ENCODE assay signal across 1 cellular context in the genomic region with DNA sequence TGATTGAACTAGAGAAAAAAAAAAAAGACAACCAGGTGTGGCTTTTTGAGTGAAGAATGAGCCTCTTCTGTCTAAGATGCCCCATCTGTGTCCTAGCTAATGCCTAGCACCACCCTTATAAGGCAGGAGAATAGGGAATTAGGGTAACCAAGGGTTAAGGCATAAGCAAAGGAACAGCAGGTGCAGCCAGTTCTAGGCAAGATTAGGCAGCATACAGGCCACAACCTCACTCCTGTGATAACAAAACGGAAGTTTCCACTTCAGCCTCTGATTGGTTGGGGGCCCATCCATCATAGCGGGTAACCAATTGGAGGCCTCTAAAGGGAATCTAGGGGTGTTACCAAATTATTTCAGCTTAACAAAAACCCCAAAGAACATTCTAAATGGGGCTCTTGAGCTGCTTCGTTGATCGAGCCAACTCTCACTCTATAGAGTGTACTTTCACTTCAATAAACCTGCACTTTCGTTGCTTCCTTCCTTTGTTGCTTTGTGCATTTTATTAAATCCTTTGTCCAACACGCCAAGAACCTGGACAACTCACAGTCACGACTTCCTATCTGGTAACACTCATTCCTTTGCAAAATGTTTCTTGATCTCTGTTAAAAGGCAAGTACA.
A peak's percentile ranks its signal among the peaks of the same experiment; 100 is the strongest.
TF ChIP-seq lines count a peak whose summit lies in the region.

No MANE protein-coding gene starts in this region.

TF ChIP-seq in GM12878, 131 proteins besides CTCF, POLR2A, EP300 and RAD21 (continued from another document):
- TF ChIP-seq, protein P1, sequence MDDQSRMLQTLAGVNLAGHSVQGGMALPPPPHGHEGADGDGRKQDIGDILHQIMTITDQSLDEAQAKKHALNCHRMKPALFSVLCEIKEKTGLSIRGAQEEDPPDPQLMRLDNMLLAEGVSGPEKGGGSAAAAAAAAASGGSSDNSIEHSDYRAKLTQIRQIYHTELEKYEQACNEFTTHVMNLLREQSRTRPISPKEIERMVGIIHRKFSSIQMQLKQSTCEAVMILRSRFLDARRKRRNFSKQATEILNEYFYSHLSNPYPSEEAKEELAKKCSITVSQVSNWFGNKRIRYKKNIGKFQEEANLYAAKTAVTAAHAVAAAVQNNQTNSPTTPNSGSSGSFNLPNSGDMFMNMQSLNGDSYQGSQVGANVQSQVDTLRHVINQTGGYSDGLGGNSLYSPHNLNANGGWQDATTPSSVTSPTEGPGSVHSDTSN (IDR thresholded peaks at IDR 0.05; ENCODE audit: insufficient replicate concordance, low read depth, low read length), result peak; percentile 98
- TF ChIP-seq SIX5 (IDR thresholded peaks at IDR 0.05; ENCODE audit: low read depth, low read length, severe bottlenecking), result peak; percentile 11
- TF ChIP-seq MYB (IDR thresholded peaks at IDR 0.05; ENCODE audit: borderline replicate concordance, low read depth, low read length), result no peak
- no peak for TF ChIP-seq WRNIP1 (IDR thresholded peaks at IDR 0.05; ENCODE audit: borderline replicate concordance, low read depth, low read length)
- TF ChIP-seq SMAD1 (IDR thresholded peaks at IDR 0.05; ENCODE audit: low read depth, partially characterized antibody), result peak; percentile 36
- peak; percentile 64; the same call in 1 of the 2 replicates for TF ChIP-seq CREB1 (IDR thresholded peaks at IDR 0.05; ENCODE audit: low read depth)
- TF ChIP-seq SUPT20H (IDR thresholded peaks at IDR 0.05; ENCODE audit: borderline replicate concordance, control insufficient read depth, low read depth, low read length), result no peak
- no peak for TF ChIP-seq BRCA1 (IDR thresholded peaks at IDR 0.05; ENCODE audit: low read depth, low read length)
- no peak for TF ChIP-seq CBX5 (IDR thresholded peaks at IDR 0.05; ENCODE audit: low read depth)
- TF ChIP-seq EGR1 (IDR thresholded peaks at IDR 0.05; ENCODE audit: borderline replicate concordance in 1 of 2, low read depth in 2 of 2, low read length in 2 of 2), result no peak
